29 cellular contexts compared by ENCODE assay signal in genomic region chr2:144244938-144245337, GRCh38.
"Had no signal": no experiment of that assay in that cellular context is flagged by ENCODE, and none has a peak within 500 bp of the region (broad histone marks: within the 10 kb centered on the region; RNA-seq: fewer than 3 reads in every experiment).

No MANE protein-coding gene starts in this region.

- H3K27me3 ChIP-seq: ascending aorta, breast epithelium, cardiac muscle cell, colonic mucosa had no signal

- H3K4me3 ChIP-seq: ascending aorta, breast epithelium, cardiac muscle cell, colonic mucosa had no signal

- ATAC-seq: activated CD4-positive, CD25-positive, alpha-beta regulatory T cell treated with anti-CD3 and anti-CD28 coated beads, Interleukin-2, amount 50 U/mL, for 24 hours; activated CD8-positive, alpha-beta memory T cell treated with anti-CD3 and anti-CD28 coated beads, Interleukin-2, amount 10 ng/mL, durations not matched to agents 7 days and 5 days; activated CD8-positive, alpha-beta T cell treated with anti-CD3 and anti-CD28 coated beads for 36 hours; activated naive CD4-positive, alpha-beta T cell treated with anti-CD3 and anti-CD28 coated beads, Interleukin-2, amount 50 U/mL, for 72 hours; activated T-cell treated with anti-CD3 and anti-CD28 coated beads, Interleukin-2, amount 50 U/mL, for 72 hours; esophagus mucosa; T-helper 17 cell had no signal

- H3K4me1 ChIP-seq: breast epithelium, colonic mucosa had no signal

- DNase-seq: activated B cell treated with CpG ODN at 0.5 μM for 24 hours; activated CD4-positive, alpha-beta T cell treated with anti-CD3 and anti-CD28 coated beads for 48 hours; activated CD4-positive, alpha-beta T cell treated with anti-CD3 and anti-CD28 coated beads, Interleukin-2, amount 50 U/mL, for 1 hour; activated CD4-positive, alpha-beta T cell treated with anti-CD3 and anti-CD28 coated beads, Interleukin-2, amount 50 U/mL, for 48 hours; activated CD8-positive, alpha-beta memory T cell treated with anti-CD3 and anti-CD28 coated beads, Interleukin-2, amount 10 ng/mL, durations not matched to agents 7 days and 5 days; activated CD8-positive, alpha-beta memory T cell treated with anti-CD3 and anti-CD28 coated beads, Interleukin-2, amount 50 U/mL, for 48 hours; activated CD8-positive, alpha-beta T cell treated with anti-CD3 and anti-CD28 coated beads for 36 hours; activated gamma-delta T cell; activated naive CD4-positive, alpha-beta T cell; activated naive CD4-positive, alpha-beta T cell treated with anti-CD3 and anti-CD28 coated beads, Interleukin-2, amount 10 ng/mL, durations not matched to agents 7 days and 5 days; activated naive CD8-positive, alpha-beta T cell treated with anti-CD3 and anti-CD28 coated beads, Interleukin-2, amount 10 ng/mL, durations not matched to agents 7 days and 5 days; activated T-cell treated with anti-CD3 and anti-CD28 coated beads for 4 hours; activated T-cell treated with anti-CD3 and anti-CD28 coated beads, Interleukin-2, amount 50 U/mL, for 24 hours; activated T-cell treated with anti-CD3 and anti-CD28 coated beads, Interleukin-2, amount 50 U/mL, for 72 hours; central memory CD4-positive, alpha-beta T cell; cerebellar nuclear complex; colonic mucosa; effector CD8-positive, alpha-beta T cell; foreskin fibroblast; head of caudate nucleus; T-helper 17 cell; T1000; WERI-Rb-1 had no signal

- H3K9me3 ChIP-seq: ascending aorta, breast epithelium, colonic mucosa had no signal

- H3K36me3 ChIP-seq: ascending aorta, breast epithelium, cardiac muscle cell, colonic mucosa, WERI-Rb-1 had no signal

- H3K27ac ChIP-seq: ascending aorta, breast epithelium, cardiac muscle cell, colonic mucosa, WERI-Rb-1 had no signal
